Comparison of ENCODE assay signal across 7 cellular contexts in the genomic region with DNA sequence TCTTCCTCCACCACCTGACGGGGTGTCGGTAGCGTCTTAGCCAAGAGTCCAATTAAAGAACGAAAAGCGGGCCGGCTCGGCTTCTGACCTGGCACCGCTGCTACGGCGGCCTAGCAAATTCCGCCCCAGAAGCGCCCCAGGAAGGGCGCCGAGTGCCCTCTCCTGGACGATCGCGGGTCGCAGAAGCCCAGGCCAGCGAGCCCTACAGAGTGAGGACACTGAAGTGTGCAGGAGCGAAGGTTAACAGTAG. TPM values are rescaled to one million over a fixed set of nuclear protein-coding genes. Genes with fewer than 3 reads are reported as not detected.
A peak's percentile ranks its signal among the peaks of the same experiment; 100 is the strongest.
DNase-seq lines count a peak whose midpoint lies in the region; ATAC-seq and TF ChIP-seq lines count a peak whose summit lies in the region.
"Had no signal": no experiment of that assay in that cellular context is flagged by ENCODE, and none has a peak within 500 bp of the region (broad histone marks: within the 10 kb centered on the region; RNA-seq: fewer than 3 reads in every experiment).

No MANE protein-coding gene starts in this region.

- no peaks in the 10 kb centered on the region for H3K27me3 ChIP-seq in CD4-positive, alpha-beta T cell (ENCODE audit: control insufficient read depth, insufficient read depth, low read length)
- peaks cover 10% of the 10 kb centered on the region for H3K27me3 ChIP-seq in neutrophil

- H3K9me3 ChIP-seq in CD4-positive, alpha-beta T cell (ENCODE audit: control insufficient read depth, low read length), result no peaks in the 10 kb centered on the region
- H3K9me3 ChIP-seq in neutrophil, result no peaks in the 10 kb centered on the region

- peaks cover 30% of the 10 kb centered on the region for H3K36me3 Mint-ChIP-seq in CD4-positive, alpha-beta T cell (ENCODE audit: low read depth)

- no peaks in the 10 kb centered on the region for H3K9me3 Mint-ChIP-seq in CD4-positive, alpha-beta T cell

- in situ Hi-C loops in G401 (cut with HindIII; ENCODE audit: low sequenced_read_pairs), result no loop called here

- ATAC-seq in CD4-positive, alpha-beta T cell (ENCODE audit: poor library complexity), result no peak
- ATAC-seq in HG02885 (IDR thresholded peaks at IDR 0.05; ENCODE audit: poor library complexity, unreplicated experiment), result peak; percentile 17

- H3K36me3 ChIP-seq in neutrophil, result peaks cover 22% of the 10 kb centered on the region

- peak overlapping the region; percentile 73 for H3K27ac ChIP-seq in CD4-positive, alpha-beta T cell (ENCODE audit: low read depth, low read length)
- H3K27ac ChIP-seq in neutrophil, result peak overlapping the region; percentile 95

- peaks cover 70% of the 10 kb centered on the region for H3K4me1 Mint-ChIP-seq in CD4-positive, alpha-beta T cell (ENCODE audit: low read depth)

- TF ChIP-seq CTCF in CD4-positive, alpha-beta T cell (IDR thresholded peaks at IDR 0.05), result no peak
- TF ChIP-seq CTCF in cardiac fibroblast (IDR thresholded peaks at IDR 0.05; ENCODE audit: low read depth, low read length) (no peak), neutrophil (IDR thresholded peaks at IDR 0.05) (no peak)

- H3K27me3 Mint-ChIP-seq in CD4-positive, alpha-beta T cell, result no peaks in the 10 kb centered on the region

- intact Hi-C loops in CD4-positive, alpha-beta T cell (cut with DNase I, micrococcal nuclease), result loop anchor here (1.0 to 10.0 kb wide), 7 partner anchors 22 to 452 kb away; a partner anchor contains a TSS

- POLR2A ChIA-PET in CD4-positive, alpha-beta T cell (lab: Charles Lee), result interaction anchor here (6.3 kb wide), 1 partner anchor 14 kb away, joined by 63 read pairs; no protein-coding TSS in a partner anchor

- CTCF ChIA-PET in CD4-positive, alpha-beta T cell (lab: Charles Lee), result interaction anchor here (0.6 to 1.0 kb wide), 2 partner anchors 35 to 213 kb away, joined by 3 to 4 read pairs; no protein-coding TSS in a partner anchor

- H3K27ac Mint-ChIP-seq in CD4-positive, alpha-beta T cell, result peak overlapping the region; percentile 89

- peak overlapping the region; percentile 60 to 90 for H3K4me3 ChIP-seq in cardiac fibroblast (replicated peaks in 1 of 2; ENCODE audit: low read depth in 2 of 2, low read length in 2 of 2)
- peak overlapping the region; percentile 88 to 91 for H3K4me3 ChIP-seq in neutrophil (ENCODE audit: low read depth in 1 of 2, low read length in 1 of 2)

- H3K4me1 ChIP-seq in neutrophil (ENCODE audit: control insufficient read depth in 1 of 2, insufficient read depth in 1 of 2, low read depth in 1 of 2, low read length in 1 of 2), result peaks cover 29 to 35% of the 10 kb centered on the region in 2 experiments

- H3K4me3 Mint-ChIP-seq in CD4-positive, alpha-beta T cell, result peak overlapping the region; percentile 93

- DNase-seq in CD4-positive, alpha-beta T cell, result no peak
- DNase-seq in cardiac fibroblast (ENCODE audit: low read depth in 2 of 2) (no peak), NCI-H2029 (lab: John Stamatoyannopoulos, UW) (no peak), G401 (ENCODE audit: low spot score) (no peak)

RNA-seq across cellular contexts. Expression of a gene that starts 1.1 kb away (rescaled TPM):
- 10 to 100 TPM; 59.4 to 59.7 TPM for total RNA-seq in CD4-positive, alpha-beta T cell
- total RNA-seq in G401 (2014; rRNA removed; shearing (Covaris generic)), result 2.5 and 4.6 TPM in 2 replicates

RNA-seq across cellular contexts. Expression of a gene that starts 12.3 kb away (rescaled TPM):
- 1 to 10 TPM; 2.2 to 3.3 TPM for total RNA-seq in CD4-positive, alpha-beta T cell
- 0.17 TPM in 1 of 2 replicates, not detected in the other for total RNA-seq in G401 (2014; rRNA removed; shearing (Covaris generic))
- total RNA-seq: LHCN-M2 had no signal

RNA-seq across cellular contexts. Expression of a gene that starts 25.6 kb away (rescaled TPM):
- total RNA-seq in CD4-positive, alpha-beta T cell, result 10 to 100 TPM; 40.3 to 43.1 TPM
- 4.0 and 9.3 TPM in 2 replicates for total RNA-seq in G401 (2014; rRNA removed; shearing (Covaris generic))

RNA-seq across cellular contexts. Expression of a gene that starts 28.6 kb away (rescaled TPM):
- 10 to 100 TPM; 74.6 to 85.8 TPM for total RNA-seq in CD4-positive, alpha-beta T cell
- total RNA-seq in G401 (2014; rRNA removed; shearing (Covaris generic)), result 6.3 and 44.4 TPM in 2 replicates

RNA-seq across cellular contexts. Expression of a gene that starts 28.8 kb away (rescaled TPM):
- total RNA-seq in CD4-positive, alpha-beta T cell, result 1 to 10 TPM; 7.3 to 9.4 TPM
- 63.1 and 65.0 TPM in 2 replicates for total RNA-seq in G401 (2014; rRNA removed; shearing (Covaris generic))

Comparison
In these comparisons a context has a peak if more than half of its experiments do, and no peak if none do; other contexts are left out.
1. RNA of a gene that starts 1.1 kb away (total RNA-seq): 59.4 to 59.7 TPM in CD4-positive, alpha-beta T cell; 2.5 to 4.6 TPM in G401; every median in the first group is over 10 times any median in the second.